18 cellular contexts compared by ENCODE assay signal in genomic region chr1:164838786-164839185, GRCh38.
DNase-seq lines count a peak whose midpoint lies in the region; ATAC-seq lines count a peak whose summit lies in the region.
"Had no signal": no experiment of that assay in that cellular context is flagged by ENCODE, and none has a peak within 500 bp of the region (broad histone marks: within the 10 kb centered on the region; RNA-seq: fewer than 3 reads in every experiment).

No MANE protein-coding gene starts in this region.

- H3K27ac ChIP-seq in epithelial cell of prostate: no peak overlapping the region
- H3K27ac ChIP-seq: PC-9, SJCRH30 had no signal

- H3K27me3 Mint-ChIP-seq in stimulated activated naive CD8-positive, alpha-beta T cell treated with anti-CD3 and anti-CD28 coated beads, Interleukin-15, amount 100 ng/mL, for 72 hours: no peaks in the 10 kb centered on the region
- H3K27me3 Mint-ChIP-seq: CD4-positive, CD25-positive, alpha-beta regulatory T cell had no signal

- no peaks in the 10 kb centered on the region for H3K4me1 Mint-ChIP-seq in stimulated activated naive CD8-positive, alpha-beta T cell treated with anti-CD3 and anti-CD28 coated beads, Interleukin-15, amount 100 ng/mL, for 72 hours
- H3K4me1 Mint-ChIP-seq: CD4-positive, CD25-positive, alpha-beta regulatory T cell; IgD-negative memory B cell had no signal

- peak; percentile 12 for DNase-seq in NCI-H748 (lab: John Stamatoyannopoulos, UW; ENCODE audit: unreplicated experiment)
- no peak for DNase-seq in NCI-H748 treated with DMSO at 0.1 percent for 48 hours (lab: John Stamatoyannopoulos, UW)
- DNase-seq in NCI-H1436 treated with DMSO at 0.1 percent for 48 hours (lab: John Stamatoyannopoulos, UW): peak; percentile 38
- peak; percentile 29 for DNase-seq in epithelial cell of prostate (ENCODE audit: low read depth, low spot score)
- no peak for DNase-seq in retina
- no peak for DNase-seq in stimulated activated naive CD8-positive, alpha-beta T cell treated with anti-CD3 and anti-CD28 coated beads, Interleukin-15, amount 100 ng/mL, for 72 hours
- DNase-seq in activated CD4-positive, CD25-positive, alpha-beta regulatory T cell treated with anti-CD3 and anti-CD28 coated beads, Interleukin-2, amount 50 U/mL, for 72 hours: no peak
- DNase-seq: BE2C; CD4-positive, CD25-positive, alpha-beta regulatory T cell; COR-L47; Karpas-422; MM.1S; NCI-H1092 treated with DMSO at 0.1 percent for 48 hours; NCI-H2081; NCI-H510A; PC-9; SJCRH30 had no signal

- peak overlapping the region in 1 of 2 donors; percentile 80 for H3K27ac Mint-ChIP-seq in stimulated activated naive CD8-positive, alpha-beta T cell treated with anti-CD3 and anti-CD28 coated beads, Interleukin-15, amount 100 ng/mL, for 72 hours
- H3K27ac Mint-ChIP-seq: CD4-positive, CD25-positive, alpha-beta regulatory T cell; IgD-negative memory B cell had no signal

- no peaks in the 10 kb centered on the region for H3K9me3 Mint-ChIP-seq in stimulated activated naive CD8-positive, alpha-beta T cell treated with anti-CD3 and anti-CD28 coated beads, Interleukin-15, amount 100 ng/mL, for 72 hours
- H3K9me3 Mint-ChIP-seq: IgD-negative memory B cell had no signal

- no peak overlapping the region for H3K4me3 Mint-ChIP-seq in stimulated activated naive CD8-positive, alpha-beta T cell treated with anti-CD3 and anti-CD28 coated beads, Interleukin-15, amount 100 ng/mL, for 72 hours
- H3K4me3 Mint-ChIP-seq: CD4-positive, CD25-positive, alpha-beta regulatory T cell had no signal

- ATAC-seq in stimulated activated naive CD8-positive, alpha-beta T cell treated with anti-CD3 and anti-CD28 coated beads, Interleukin-15, amount 100 ng/mL, for 72 hours: no peak

Comparison
In these comparisons a context has a peak if more than half of its experiments do, and no peak if none do; other contexts are left out.
1. DNase-seq: peak in NCI-H748 (single experiment), NCI-H1436 treated with DMSO at 0.1 percent for 48 hours (single experiment) and epithelial cell of prostate (single experiment); none in NCI-H748 treated with DMSO at 0.1 percent for 48 hours (single experiment), retina (single experiment), stimulated activated naive CD8-positive, alpha-beta T cell treated with anti-CD3 and anti-CD28 coated beads, Interleukin-15, amount 100 ng/mL, for 72 hours (0 of 2) and activated CD4-positive, CD25-positive, alpha-beta regulatory T cell treated with anti-CD3 and anti-CD28 coated beads, Interleukin-2, amount 50 U/mL, for 72 hours (single experiment).